In genomic region chr18:58863539-58864145, GRCh38 we compare ENCODE assay signal across 8 cellular contexts. TPM values are rescaled to one million over a fixed set of nuclear protein-coding genes. Genes with fewer than 3 reads are reported as not detected.
DNase-seq lines count a peak whose midpoint lies in the region; ATAC-seq and TF ChIP-seq lines count a peak whose summit lies in the region.

No MANE protein-coding gene starts in this region.

- H2AFZ ChIP-seq in smooth muscle cell (ENCODE audit: low read depth), result no peak overlapping the region

- WGBS in smooth muscle cell (ENCODE audit: low lambda C conversion rate), result under 1% methylated on average over 43 of the region's 72 CpGs

- H3K27me3 Mint-ChIP-seq in CD4-positive, CD25-positive, alpha-beta regulatory T cell, result peaks cover 66% of the 10 kb centered on the region
- no peaks in the 10 kb centered on the region for H3K27me3 Mint-ChIP-seq in MCF 10A (ENCODE audit: insufficient read depth, unreplicated experiment)
- peaks cover 64% of the 10 kb centered on the region for H3K27me3 Mint-ChIP-seq in activated T-helper 2 cell treated with anti-CD3 and anti-CD28 coated beads, Interferon-gamma antibody, Interleukin-2, Interleukin-4, amounts not matched to agents 10 μg/mL and 5 μg/mL and 100 μg/mL, durations not matched to agents 14 hours and 24 hours and 36 hours (ENCODE audit: low read depth)

- peaks cover 5% of the 10 kb centered on the region for H3K4me1 ChIP-seq in CD4-positive, CD25-positive, alpha-beta regulatory T cell (ENCODE audit: control insufficient read depth, insufficient read depth, low read length, poor library complexity, severe bottlenecking)
- H3K4me1 ChIP-seq in RWPE2 (ENCODE audit: insufficient read depth, poor library complexity, severe bottlenecking) (peaks cover 44% of the 10 kb centered on the region), smooth muscle cell (ENCODE audit: low read depth) (peaks cover 78% of the 10 kb centered on the region)

- peak; percentile 25 to 42 (median 26) for DNase-seq in CD4-positive, CD25-positive, alpha-beta regulatory T cell
- DNase-seq in RWPE2 (ENCODE audit: low spot score), result no peak
- DNase-seq in MCF 10A (ENCODE audit: unreplicated experiment), result no peak
- DNase-seq in iPS-NIHi11 (ENCODE audit: low spot score), result peak; percentile 63
- DNase-seq in smooth muscle cell (lab: John Stamatoyannopoulos, UW; ENCODE audit: unreplicated experiment), result no peak
- no peak for DNase-seq in activated T-helper 2 cell treated with anti-CD3 and anti-CD28 coated beads, Interferon-gamma antibody, Interleukin-2, Interleukin-4, amounts not matched to agents 10 μg/mL and 5 μg/mL and 100 μg/mL, durations not matched to agents 14 hours and 24 hours and 36 hours (ENCODE audit: low spot score)
- no peak for DNase-seq in NK-92 treated with Interleukin-12 subunit alpha and Interleukin-12 subunit beta, amount 100 ng/mL, for 24 hours (lab: John Stamatoyannopoulos, UW)

- intact Hi-C loops in MCF 10A (cut with micrococcal nuclease), result loop anchor here (10.0 kb wide), 1 partner anchor 79 kb away; no protein-coding TSS in a partner anchor
- intact Hi-C loops in activated T-helper 2 cell treated with anti-CD3 and anti-CD28 coated beads, Interferon-gamma antibody, Interleukin-2, Interleukin-4, amounts not matched to agents 10 μg/mL and 5 μg/mL and 100 μg/mL, durations not matched to agents 14 hours and 24 hours and 36 hours (cut with micrococcal nuclease), result no loop called here

- H3K27ac Mint-ChIP-seq in CD4-positive, CD25-positive, alpha-beta regulatory T cell, result peak overlapping the region in 1 of 3 donors; percentile 14
- H3K27ac Mint-ChIP-seq in MCF 10A (ENCODE audit: low read depth, unreplicated experiment), result peak overlapping the region; percentile 87
- H3K27ac Mint-ChIP-seq in activated T-helper 2 cell treated with anti-CD3 and anti-CD28 coated beads, Interferon-gamma antibody, Interleukin-2, Interleukin-4, amounts not matched to agents 10 μg/mL and 5 μg/mL and 100 μg/mL, durations not matched to agents 14 hours and 24 hours and 36 hours, result no peak overlapping the region

- peak overlapping the region; percentile 88 for H3K9ac ChIP-seq in smooth muscle cell (ENCODE audit: low read depth)

- H3K9me3 ChIP-seq in CD4-positive, CD25-positive, alpha-beta regulatory T cell (ENCODE audit: control insufficient read depth in 2 of 2, low read length in 2 of 2), result no peaks in the 10 kb centered on the region
- H3K9me3 ChIP-seq in RWPE2 (ENCODE audit: severe bottlenecking) (no peaks in the 10 kb centered on the region), smooth muscle cell (replicated peaks; ENCODE audit: low read depth) (no peaks in the 10 kb centered on the region)

- H3K36me3 ChIP-seq in CD4-positive, CD25-positive, alpha-beta regulatory T cell (ENCODE audit: control insufficient read depth, insufficient read depth, low read length), result peaks cover 3% of the 10 kb centered on the region
- H3K36me3 ChIP-seq in RWPE2 (ENCODE audit: low read depth) (peaks cover 35% of the 10 kb centered on the region), smooth muscle cell (ENCODE audit: low read depth) (peaks cover 6% of the 10 kb centered on the region)

- BruUV-seq in MCF 10A (replicated peaks; lab: Mats Ljungman, UMichigan), result no TSS peak

- H3K4me3 Mint-ChIP-seq in CD4-positive, CD25-positive, alpha-beta regulatory T cell, result peak overlapping the region in 2 of 4 donors; percentile 74 to 81
- H3K4me3 Mint-ChIP-seq in MCF 10A (ENCODE audit: unreplicated experiment), result peak overlapping the region; percentile 65
- H3K4me3 Mint-ChIP-seq in activated T-helper 2 cell treated with anti-CD3 and anti-CD28 coated beads, Interferon-gamma antibody, Interleukin-2, Interleukin-4, amounts not matched to agents 10 μg/mL and 5 μg/mL and 100 μg/mL, durations not matched to agents 14 hours and 24 hours and 36 hours (ENCODE audit: low read depth), result no peak overlapping the region

- H3F3A ChIP-seq in smooth muscle cell (ENCODE audit: low read depth), result peaks cover 12% of the 10 kb centered on the region

- ATAC-seq in CD4-positive, CD25-positive, alpha-beta regulatory T cell (ENCODE audit: low read depth in 2 of 2), result peak; percentile 37 to 50
- ATAC-seq in GM21360 (IDR thresholded peaks at IDR 0.05; ENCODE audit: unreplicated experiment), result peak; percentile 46
- ATAC-seq in RWPE2 (ENCODE audit: low read depth), result peak; percentile 29; the same call in 1 of the 3 replicates

- no peaks in the 10 kb centered on the region for H4K20me1 ChIP-seq in smooth muscle cell (ENCODE audit: low read depth)

- H3K27ac ChIP-seq in CD4-positive, CD25-positive, alpha-beta regulatory T cell (ENCODE audit: insufficient read depth, low read length, poor library complexity, severe bottlenecking), result peak overlapping the region; percentile 24
- peak overlapping the region; percentile 82 for H3K27ac ChIP-seq in RWPE2 (ENCODE audit: poor library complexity, severe bottlenecking)
- peak overlapping the region; percentile 95 for H3K27ac ChIP-seq in smooth muscle cell (ENCODE audit: low read depth)

- POLR2A ChIA-PET in MCF 10A (lab: Yijun Ruan, JAX), result interaction anchor here (0.6 to 1.0 kb wide), 2 partner anchors 10 to 13 kb away, joined by 3 to 4 read pairs; no protein-coding TSS in a partner anchor

- peaks cover 59% of the 10 kb centered on the region for H3K79me2 ChIP-seq in smooth muscle cell (ENCODE audit: low read depth)

- CTCF ChIA-PET in MCF 10A (lab: Yijun Ruan, JAX), result no interaction called here

- peak overlapping the region; percentile 83 for H3K4me2 ChIP-seq in smooth muscle cell

- TF ChIP-seq CTCF in RWPE2 (IDR thresholded peaks at IDR 0.05; ENCODE audit: poor library complexity, severe bottlenecking) (no peak), MCF 10A (IDR thresholded peaks at IDR 0.05; ENCODE audit: unreplicated experiment) (no peak), smooth muscle cell (IDR thresholded peaks at IDR 0.05; ENCODE audit: borderline replicate concordance, insufficient read depth, poor library complexity, severe bottlenecking) (no peak)

- H3K4me3 ChIP-seq in CD4-positive, CD25-positive, alpha-beta regulatory T cell (ENCODE audit: low read depth, low read length), result no peak overlapping the region
- H3K4me3 ChIP-seq in RWPE2 (ENCODE audit: severe bottlenecking) (peak overlapping the region; percentile 37), smooth muscle cell (peak overlapping the region; percentile 46)

- H3K27me3 ChIP-seq in CD4-positive, CD25-positive, alpha-beta regulatory T cell (ENCODE audit: control insufficient read depth, insufficient read depth, low read length), result peaks cover 24% of the 10 kb centered on the region
- no peaks in the 10 kb centered on the region for H3K27me3 ChIP-seq in RWPE2 (ENCODE audit: insufficient read depth, poor library complexity, severe bottlenecking)
- no peaks in the 10 kb centered on the region for H3K27me3 ChIP-seq in smooth muscle cell (ENCODE audit: low read depth)

- H3K4me1 Mint-ChIP-seq in CD4-positive, CD25-positive, alpha-beta regulatory T cell, result peaks cover 0 to 20% (median 6%) of the 10 kb centered on the region in 4 donors
- peaks cover 38% of the 10 kb centered on the region for H3K4me1 Mint-ChIP-seq in MCF 10A (ENCODE audit: insufficient read depth, unreplicated experiment)
- H3K4me1 Mint-ChIP-seq in activated T-helper 2 cell treated with anti-CD3 and anti-CD28 coated beads, Interferon-gamma antibody, Interleukin-2, Interleukin-4, amounts not matched to agents 10 μg/mL and 5 μg/mL and 100 μg/mL, durations not matched to agents 14 hours and 24 hours and 36 hours (ENCODE audit: low read depth), result peaks cover 4% of the 10 kb centered on the region

- H3K36me3 Mint-ChIP-seq in CD4-positive, CD25-positive, alpha-beta regulatory T cell, result peaks cover 11% of the 10 kb centered on the region
- H3K36me3 Mint-ChIP-seq in MCF 10A (ENCODE audit: insufficient read depth, unreplicated experiment), result peaks cover 8% of the 10 kb centered on the region
- H3K36me3 Mint-ChIP-seq in activated T-helper 2 cell treated with anti-CD3 and anti-CD28 coated beads, Interferon-gamma antibody, Interleukin-2, Interleukin-4, amounts not matched to agents 10 μg/mL and 5 μg/mL and 100 μg/mL, durations not matched to agents 14 hours and 24 hours and 36 hours (ENCODE audit: low read depth), result peaks cover 3% of the 10 kb centered on the region

- peaks cover 0 to 7% (median 3%) of the 10 kb centered on the region in 7 donors for H3K9me3 Mint-ChIP-seq in CD4-positive, CD25-positive, alpha-beta regulatory T cell
- H3K9me3 Mint-ChIP-seq in MCF 10A (ENCODE audit: unreplicated experiment), result no peaks in the 10 kb centered on the region
- H3K9me3 Mint-ChIP-seq in activated T-helper 2 cell treated with anti-CD3 and anti-CD28 coated beads, Interferon-gamma antibody, Interleukin-2, Interleukin-4, amounts not matched to agents 10 μg/mL and 5 μg/mL and 100 μg/mL, durations not matched to agents 14 hours and 24 hours and 36 hours, result no peaks in the 10 kb centered on the region

RNA-seq across cellular contexts. Expression of gene ZNF532, which starts 1.0 kb away (rescaled TPM):
- 15.8 TPM for total RNA-seq in CD4-positive, CD25-positive, alpha-beta regulatory T cell
- polyA plus RNA-seq in CD4-positive, CD25-positive, alpha-beta regulatory T cell, result 1 to 10 TPM in 3 of 4 donors, under 1 TPM in 1; 0.64 to 1.6 (median 1.6) TPM
- 64.1 and 67.6 TPM in 2 replicates for total RNA-seq in MCF 10A (2022)
- total RNA-seq in smooth muscle cell, result 126 and 133 TPM in 2 replicates
- polyA plus RNA-seq in smooth muscle cell, result 31.6 and 39.8 TPM in 2 replicates
- 3.7 and 4.3 TPM in 2 replicates for total RNA-seq in activated T-helper 2 cell treated with anti-CD3 and anti-CD28 coated beads, Interferon-gamma antibody, Interleukin-2, Interleukin-4, amounts not matched to agents 10 μg/mL and 5 μg/mL and 100 μg/mL, durations not matched to agents 14 hours and 24 hours and 36 hours

Comparison
In these comparisons a context has a peak if more than half of its experiments do, and no peak if none do; other contexts are left out.
1. DNase-seq: peak in CD4-positive, CD25-positive, alpha-beta regulatory T cell (3 of 3) and iPS-NIHi11 (single experiment); none in RWPE2 (single experiment), MCF 10A (single experiment), smooth muscle cell (single experiment), activated T-helper 2 cell treated with anti-CD3 and anti-CD28 coated beads, Interferon-gamma antibody, Interleukin-2, Interleukin-4, amounts not matched to agents 10 μg/mL and 5 μg/mL and 100 μg/mL, durations not matched to agents 14 hours and 24 hours and 36 hours (single experiment) and NK-92 treated with Interleukin-12 subunit alpha and Interleukin-12 subunit beta, amount 100 ng/mL, for 24 hours (single experiment).
2. H3K27ac ChIP-seq: peak in every context shown above with its lines; median percentile 95 in smooth muscle cell; 82 in RWPE2; 24 in CD4-positive, CD25-positive, alpha-beta regulatory T cell.
3. Peak in every context shown above with its lines, with median percentiles within 50 percentile points of each other: ATAC-seq.